Comparison of ENCODE assay signal across 2 cellular contexts in the genomic region with DNA sequence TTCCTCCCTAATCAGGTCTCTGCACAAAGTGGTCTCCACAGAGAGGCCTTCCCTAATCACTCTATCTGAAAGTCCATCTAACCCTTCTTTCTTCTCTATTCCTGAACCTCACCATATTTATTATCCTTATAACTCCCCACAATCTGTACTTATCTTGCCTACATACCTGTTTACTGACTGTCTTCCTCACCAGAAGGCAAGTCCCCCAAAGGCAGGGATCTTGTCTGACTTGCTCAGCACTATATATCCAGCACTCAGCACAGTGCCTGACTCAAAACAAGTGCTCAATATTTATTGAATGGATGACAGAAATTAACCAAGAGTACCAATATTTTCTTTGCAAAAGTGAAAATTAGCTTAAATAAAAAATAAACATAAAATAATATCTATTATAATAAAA.
TF ChIP-seq lines count a peak whose summit lies in the region.

No MANE protein-coding gene starts in this region.

TF ChIP-seq in WTC11, 78 proteins besides CTCF, POLR2A, EP300 and RAD21:
- TF ChIP-seq, protein P1, sequence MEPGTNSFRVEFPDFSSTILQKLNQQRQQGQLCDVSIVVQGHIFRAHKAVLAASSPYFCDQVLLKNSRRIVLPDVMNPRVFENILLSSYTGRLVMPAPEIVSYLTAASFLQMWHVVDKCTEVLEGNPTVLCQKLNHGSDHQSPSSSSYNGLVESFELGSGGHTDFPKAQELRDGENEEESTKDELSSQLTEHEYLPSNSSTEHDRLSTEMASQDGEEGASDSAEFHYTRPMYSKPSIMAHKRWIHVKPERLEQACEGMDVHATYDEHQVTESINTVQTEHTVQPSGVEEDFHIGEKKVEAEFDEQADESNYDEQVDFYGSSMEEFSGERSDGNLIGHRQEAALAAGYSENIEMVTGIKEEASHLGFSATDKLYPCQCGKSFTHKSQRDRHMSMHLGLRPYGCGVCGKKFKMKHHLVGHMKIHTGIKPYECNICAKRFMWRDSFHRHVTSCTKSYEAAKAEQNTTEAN (CRISPR knock-in tag; IDR thresholded peaks at IDR 0.05), result no peak

TF ChIP-seq in endothelial cell of umbilical vein, 7 proteins besides CTCF, POLR2A, EP300 and RAD21:
- TF ChIP-seq JUN (IDR thresholded peaks at IDR 0.05; ENCODE audit: borderline replicate concordance, insufficient read depth, insufficient read length, low read depth) (no peak), EZH2 (IDR thresholded peaks at IDR 0.05; ENCODE audit: borderline replicate concordance, low read depth, low read length, severe bottlenecking) (no peak), FOS (IDR thresholded peaks at IDR 0.05; ENCODE audit: borderline replicate concordance, insufficient read depth, low read length) (no peak), POLR2AphosphoS5 (IDR thresholded peaks at IDR 0.05; ENCODE audit: insufficient read depth, low read depth, low read length) (no peak), MYC (IDR thresholded peaks at IDR 0.05; ENCODE audit: low read depth, low read length) (no peak), GATA2 (IDR thresholded peaks at IDR 0.05; ENCODE audit: insufficient read depth, insufficient read length, low read depth, low read length) (no peak)
- TF ChIP-seq, protein P2, sequence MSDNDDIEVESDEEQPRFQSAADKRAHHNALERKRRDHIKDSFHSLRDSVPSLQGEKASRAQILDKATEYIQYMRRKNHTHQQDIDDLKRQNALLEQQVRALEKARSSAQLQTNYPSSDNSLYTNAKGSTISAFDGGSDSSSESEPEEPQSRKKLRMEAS (IDR thresholded peaks at IDR 0.05; ENCODE audit: insufficient read depth, insufficient read length), result no peak
